In the genomic region with DNA sequence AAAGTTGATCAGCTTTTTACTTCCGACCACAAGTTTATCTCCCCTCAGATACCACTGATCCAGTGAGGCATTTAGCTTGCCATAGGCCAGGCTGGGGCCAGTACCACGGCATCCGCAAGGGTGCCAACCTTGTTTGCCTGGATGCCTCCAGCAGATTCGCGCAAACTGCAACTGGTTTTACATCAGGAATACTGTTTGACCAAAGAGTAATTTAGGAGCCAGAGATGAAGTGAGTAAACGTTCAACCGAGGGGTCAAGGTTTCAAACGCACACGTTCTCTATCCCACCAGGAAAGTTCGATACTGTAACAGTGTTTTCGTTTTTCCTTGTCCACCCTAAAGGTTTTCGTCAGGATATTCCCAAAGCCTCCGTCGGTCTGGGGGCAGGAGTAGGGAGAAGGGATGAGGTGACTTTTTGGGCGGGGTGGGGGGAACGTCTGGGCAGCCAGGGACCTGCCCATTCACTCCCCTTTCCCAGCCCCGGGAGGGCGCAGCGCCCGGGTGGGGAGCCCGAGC, we compare ENCODE assay signal across 8 cellular contexts. TPM values are rescaled to one million over a fixed set of nuclear protein-coding genes. Genes with fewer than 3 reads are reported as not detected.
DNase-seq lines count a peak whose midpoint lies in the region; ATAC-seq, FAIRE-seq and TF ChIP-seq lines count a peak whose summit lies in the region.

A gene with protein sequence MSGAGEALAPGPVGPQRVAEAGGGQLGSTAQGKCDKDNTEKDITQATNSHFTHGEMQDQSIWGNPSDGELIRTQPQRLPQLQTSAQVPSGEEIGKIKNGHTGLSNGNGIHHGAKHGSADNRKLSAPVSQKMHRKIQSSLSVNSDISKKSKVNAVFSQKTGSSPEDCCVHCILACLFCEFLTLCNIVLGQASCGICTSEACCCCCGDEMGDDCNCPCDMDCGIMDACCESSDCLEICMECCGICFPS (plus strand): TSS at position 459 of the 515 bp plus-strand sequence. CDS start 940 bp downstream, outside the sequence.

- 14% methylated on average over 19 of the region's 21 CpGs; no CpG with 5 or more reads in 1 of the 2 experiments for WGBS in H1 (ENCODE audit: extremely low coverage in 1 of 2, insufficient coverage in 1 of 2, insufficient read length in 1 of 2, insufficient replicate concordance in 2 of 2, low coverage in 1 of 2, low lambda C conversion rate in 2 of 2, missing lambda C conversion rate in 1 of 2), 2 experiments
- WGBS in transverse colon (ENCODE audit: low coverage in 1 of 2), 2 donors = 6 to 29% methylated on average over 3 to 18 of the region's 21 CpGs

- ATAC-seq in HCT116 (no peak), HG03159 (IDR thresholded peaks at IDR 0.05; ENCODE audit: unreplicated experiment) (no peak)

- H3K36me3 ChIP-seq in HCT116 (ENCODE audit: control insufficient read depth in 1 of 2, insufficient read depth in 2 of 2, low read length in 2 of 2) (no peaks in the 10 kb centered on the region), WERI-Rb-1 (no peaks in the 10 kb centered on the region), H1 (ENCODE audit: control insufficient read depth in 2 of 4, insufficient read depth in 4 of 4, low read length in 3 of 4) (no peaks in the 10 kb centered on the region), transverse colon (no peaks in the 10 kb centered on the region)

- H2AK5ac ChIP-seq in H1 (ENCODE audit: low read depth, low read length) = no peak within 1 kb of the TSS

- POLR2A ChIA-PET in HCT116 (lab: Charles Lee) (no interaction called here), H1 (lab: Charles Lee; ENCODE audit: partially characterized antibody) (no interaction called here)

- H3K4me2 ChIP-seq in HCT116 (ENCODE audit: low read length) (peak within 1 kb of the TSS; percentile 74), H1 (ENCODE audit: insufficient read depth in 1 of 2, low read depth in 2 of 2, low read length in 2 of 2) (peak within 1 kb of the TSS; percentile 81 to 95)

- no peak within 1 kb of the TSS for H3K23ac ChIP-seq in H1 (ENCODE audit: insufficient read length)

- no peak within 1 kb of the TSS for H3K4ac ChIP-seq in H1 (replicated peaks; ENCODE audit: insufficient read length, low read depth, low read length)

- TF ChIP-seq POLR2A in HCT116 (IDR thresholded peaks at IDR 0.05; ENCODE audit: borderline replicate concordance, extremely low read depth, insufficient read depth, insufficient read length) (no peak), H1 (IDR thresholded peaks at IDR 0.05; ENCODE audit: control extremely low read depth in 1 of 2, low read depth in 2 of 2, low read length in 2 of 2) (no peak), transverse colon (IDR thresholded peaks at IDR 0.05) (no peak)

- H3K9me3 ChIP-seq in HCT116 (ENCODE audit: control insufficient read depth in 1 of 2, insufficient read depth in 1 of 2, low read depth in 1 of 2, low read length in 2 of 2) (no peaks in the 10 kb centered on the region), WERI-Rb-1 (ENCODE audit: severe bottlenecking) (no peaks in the 10 kb centered on the region), H1 (ENCODE audit: insufficient read depth in 2 of 2, low read depth in 1 of 2, low read length in 1 of 2) (no peaks in the 10 kb centered on the region), transverse colon (no peaks in the 10 kb centered on the region)

- H3K79me2 ChIP-seq in HCT116 (ENCODE audit: insufficient read depth, low read length) = no peaks in the 10 kb centered on the region
- H3K79me2 ChIP-seq in H1 (ENCODE audit: control insufficient read depth in 1 of 2, insufficient read depth in 2 of 2, low read length in 2 of 2) = no peaks in the 10 kb centered on the region

- H3K27me3 Mint-ChIP-seq in mesothelial cell of epicardium (ENCODE audit: low read depth) = no peaks in the 10 kb centered on the region

- H2BK12ac ChIP-seq in H1 (ENCODE audit: low read depth, low read length) = no peak within 1 kb of the TSS; the same call in 1 of the 2 replicates

- RAD21 ChIA-PET in HCT116 (lab: Charles Lee; ENCODE audit: low non-redundant PET in 1 of 2, low total read pairs in 2 of 2, uncharacterized antibody in 2 of 2, unreplicated experiment in 2 of 2) = no interaction called here

- no peak within 1 kb of the TSS for H2BK5ac ChIP-seq in H1 (ENCODE audit: low read depth, low read length)

- H3K36me3 Mint-ChIP-seq in mesothelial cell of epicardium = peaks cover 3% of the 10 kb centered on the region

- intact Hi-C loops in HCT116 (cut with micrococcal nuclease) = no loop called here
- intact Hi-C loops in transverse colon (cut with DNase I; ENCODE audit: low total_unique reads) = loop anchor here (10.0 kb wide), 1 partner anchor 837 kb away; no protein-coding TSS in a partner anchor

- H3K9ac ChIP-seq in HCT116 (ENCODE audit: low read length) = peak within 1 kb of the TSS; percentile 65
- H3K9ac ChIP-seq in H1 (replicated peaks in 1 of 4; ENCODE audit: extremely low read depth in 1 of 4, low read depth in 3 of 4, low read length in 3 of 4) = peak within 1 kb of the TSS; percentile 44 to 79 (median 56)

- no peaks in the 10 kb centered on the region for H3K9me3 Mint-ChIP-seq in mesothelial cell of epicardium

- H3K79me1 ChIP-seq in H1 (ENCODE audit: low read depth, low read length) = no peaks in the 10 kb centered on the region

- no peak for DNase-seq in HCT116 (ENCODE audit: low read depth, low spot score)
- DNase-seq in WERI-Rb-1 = no peak
- no peak for DNase-seq in H1 (ENCODE audit: low read depth in 1 of 2, low spot score in 2 of 2)
- no peak for DNase-seq in mesothelial cell of epicardium (ENCODE audit: low spot score in 2 of 2, unreplicated experiment in 2 of 2)
- DNase-seq in transverse colon = peak; percentile 38
- no peak for DNase-seq in NCI-H1694 (lab: John Stamatoyannopoulos, UW)
- DNase-seq in HTR-8/SVneo (ENCODE audit: insufficient read length, low spot score) = no peak

- H3K9me2 ChIP-seq in HCT116 (ENCODE audit: insufficient read depth) = no peaks in the 10 kb centered on the region

- peak within 1 kb of the TSS; percentile 94; the same call in 1 of the 2 replicates for H4K8ac ChIP-seq in H1 (ENCODE audit: extremely low read depth, insufficient read depth, low read length)

- in situ Hi-C loops in transverse colon (cut with MboI; ENCODE audit: low pct_ligation_motif_present in 1 of 4, low pct_unique_long_range_greater_than_20kb in 1 of 4, low sequenced_read_pairs in 3 of 4) = no loop called here

- no peak within 1 kb of the TSS for H2BK20ac ChIP-seq in H1 (ENCODE audit: low read length)

- no TSS peak for BruUV-seq in HCT116 (replicated peaks; lab: Mats Ljungman, UMichigan)

- no peak within 1 kb of the TSS for H3K14ac ChIP-seq in H1 (ENCODE audit: insufficient read length)

- CTCF ChIA-PET in HCT116 (lab: Charles Lee) = no interaction called here
- CTCF ChIA-PET in H1 (lab: Charles Lee; ENCODE audit: partially characterized antibody) = no interaction called here

- peak within 1 kb of the TSS; percentile 29 for H4K5ac ChIP-seq in H1 (ENCODE audit: insufficient read length, low read depth, low read length)

- peak within 1 kb of the TSS; percentile 92 for H3K27ac Mint-ChIP-seq in mesothelial cell of epicardium

- peak within 1 kb of the TSS; percentile 40; the same call in 1 of the 2 replicates for H2BK15ac ChIP-seq in H1 (ENCODE audit: low read length)

- H3K27me3 ChIP-seq in HCT116 (ENCODE audit: insufficient read depth, low read length) (no peaks in the 10 kb centered on the region), WERI-Rb-1 (ENCODE audit: insufficient read depth, low read depth, severe bottlenecking) (no peaks in the 10 kb centered on the region), H1 (replicated peaks in 1 of 4; ENCODE audit: control insufficient read depth in 3 of 4, extremely low read depth in 1 of 4, insufficient read depth in 3 of 4, low read length in 3 of 4) (peaks cover 0 to 2% (median 0%) of the 10 kb centered on the region in 4 experiments; a peak in 1 of 7 replicates), transverse colon (no peaks in the 10 kb centered on the region)

- H3K27ac ChIP-seq in HCT116 (ENCODE audit: low read depth, low read length) (peak within 1 kb of the TSS; percentile 50; the same call in 1 of the 2 replicates), WERI-Rb-1 (peak within 1 kb of the TSS; percentile 42), H1 (ENCODE audit: low read depth, low read length) (no peak within 1 kb of the TSS; the same call in 1 of the 2 replicates), transverse colon (peak within 1 kb of the TSS; percentile 85 to 92 (median 90))

- peaks cover 0 to 9% of the 10 kb centered on the region in 2 experiments; a peak in 2 of 4 replicates for H3K4me1 ChIP-seq in HCT116 (ENCODE audit: control insufficient read depth in 1 of 2, insufficient read depth in 2 of 2, low read length in 2 of 2)
- peaks cover 0 to 11% (median 3%) of the 10 kb centered on the region in 4 experiments; a peak in 5 of 7 replicates for H3K4me1 ChIP-seq in H1 (replicated peaks in 1 of 4; ENCODE audit: control insufficient read depth in 3 of 4, insufficient read depth in 4 of 4, low read length in 3 of 4)
- H3K4me1 ChIP-seq in transverse colon = peaks cover 0 to 14% (median 12%) of the 10 kb centered on the region in 4 donors

- peaks cover 7% of the 10 kb centered on the region for H3K23me2 ChIP-seq in H1 (ENCODE audit: low read depth, low read length)

- TF ChIP-seq RAD21 in HCT116 (IDR thresholded peaks at IDR 0.05; ENCODE audit: low read depth) (no peak), H1 (IDR thresholded peaks at IDR 0.05 in 1 of 2, conservative IDR thresholded peaks at IDR 0.05 in 1 of 2; ENCODE audit: low read depth in 2 of 2, low read length in 2 of 2) (no peak; a peak in 1 of 4 replicates)

- peak within 1 kb of the TSS; percentile 41; the same call in 1 of the 2 replicates for H3K18ac ChIP-seq in H1 (ENCODE audit: extremely low read depth, low read length)

- TF ChIP-seq CTCF in HCT116 (IDR thresholded peaks at IDR 0.05 in 2 of 3, conservative IDR thresholded peaks at IDR 0.05 in 1 of 3; ENCODE audit: borderline replicate concordance in 1 of 3, insufficient read depth in 1 of 3, low read depth in 2 of 3, low read length in 2 of 3) (no peak), WERI-Rb-1 (IDR thresholded peaks at IDR 0.05; ENCODE audit: low read depth, low read length) (no peak), H1 (IDR thresholded peaks at IDR 0.05; ENCODE audit: control extremely low read depth in 1 of 3, insufficient read depth in 1 of 3, low read depth in 1 of 3, low read length in 3 of 3) (no peak), mesothelial cell of epicardium (IDR thresholded peaks at IDR 0.05; ENCODE audit: unreplicated experiment) (no peak), transverse colon (IDR thresholded peaks at IDR 0.05) (peak in 2 of 5 experiments; percentile 1 to 9)

- H3K56ac ChIP-seq in H1 (replicated peaks; ENCODE audit: insufficient read length, low read depth, low read length) = peak within 1 kb of the TSS; percentile 54

- H4K20me1 ChIP-seq in HCT116 (ENCODE audit: insufficient read depth) (no peaks in the 10 kb centered on the region), H1 (replicated peaks in 1 of 2; ENCODE audit: control insufficient read depth in 1 of 2, insufficient read depth in 2 of 2, low read length in 2 of 2) (no peaks in the 10 kb centered on the region)

- no peak for TF ChIP-seq EP300 in H1 (IDR thresholded peaks at IDR 0.05; ENCODE audit: borderline replicate concordance in 1 of 2, low read depth in 2 of 2, low read length in 2 of 2)
- no peak for TF ChIP-seq EP300 in transverse colon (IDR thresholded peaks at IDR 0.05; ENCODE audit: low read depth)

- H3K4me3 ChIP-seq in HCT116 (replicated peaks in 1 of 2; ENCODE audit: low read depth in 1 of 2, low read length in 2 of 2) = peak within 1 kb of the TSS; percentile 52 to 61
- peak within 1 kb of the TSS; percentile 96 for H3K4me3 ChIP-seq in WERI-Rb-1 (ENCODE audit: low read depth, low read length)
- peak within 1 kb of the TSS; percentile 67 to 82 (median 74) for H3K4me3 ChIP-seq in H1 (ENCODE audit: extremely low read depth in 1 of 4, insufficient read depth in 2 of 4, low read depth in 3 of 4, low read length in 4 of 4)
- H3K4me3 ChIP-seq in transverse colon = peak within 1 kb of the TSS; percentile 63 to 97 (median 73)

- peak within 1 kb of the TSS; percentile 66 for H4K91ac ChIP-seq in H1 (replicated peaks; ENCODE audit: insufficient read length, low read length)

- H3K4me3 Mint-ChIP-seq in mesothelial cell of epicardium = peak within 1 kb of the TSS; percentile 90

- peak within 1 kb of the TSS; percentile 47 for H2BK120ac ChIP-seq in H1 (replicated peaks; ENCODE audit: low read depth, low read length)

- FAIRE-seq in H1 (lab: Jason Lieb, UNC) = no peak
- FAIRE-seq in HTR-8/SVneo (lab: Jason Lieb, UNC) = no peak

- H3K4me1 Mint-ChIP-seq in mesothelial cell of epicardium = peaks cover 25% of the 10 kb centered on the region

- H2AFZ ChIP-seq in HCT116 (ENCODE audit: low read depth, low read length, poor library complexity, severe bottlenecking) (peak within 1 kb of the TSS; percentile 79), H1 (ENCODE audit: low read length) (peak within 1 kb of the TSS; percentile 95)

RNA-seq across cellular contexts. Expression of the gene that starts here (rescaled TPM):
- total RNA-seq in HCT116 (2021; ENCODE audit: unreplicated experiment) = 8.3 TPM
- 6.9 and 7.0 TPM in 2 replicates for polyA plus RNA-seq in HCT116 (2012)
- total RNA-seq in H1 (2021; fragmentation: NEBNext Ultra II Directional; extraction: Animal tissue kit (Norgen Biotek cat#: 25700)) = 11.4 TPM in 2 replicates
- 1.6 and 2.3 TPM in 2 replicates for polyA plus RNA-seq in H1 (2011; rRNA removed)
- 2.7 TPM for polyA plus RNA-seq in H1 (2011; cell fraction: cytosol; rRNA removed)
- polyA plus RNA-seq in H1 (2011; cell fraction: nucleus; rRNA removed) = 5.2 TPM
- polyA plus RNA-seq in H1 (2012, experiment 1 of 2) = 5.1 to 10.5 TPM (median 7.4 TPM) in 4 replicates
- polyA plus RNA-seq in H1 (2012, experiment 2 of 2) = 0.85 TPM
- 10.9 TPM for polyA plus RNA-seq in H1 (2013, experiment 1 of 2)
- polyA plus RNA-seq in H1 (2013, experiment 2 of 2) = 10.7 TPM
- polyA minus RNA-seq in H1 (2011; rRNA and poly(A)+ RNA removed) = 4.7 and 9.3 TPM in 2 replicates
- 10.3 TPM for polyA minus RNA-seq in H1 (2011; cell fraction: cytosol; rRNA and poly(A)+ RNA removed)
- polyA minus RNA-seq in H1 (2011; cell fraction: nucleus; rRNA and poly(A)+ RNA removed) = 10.4 TPM
- 25.2 to 25.7 TPM (median 25.6 TPM) in 3 replicates for total RNA-seq in mesothelial cell of epicardium
- total RNA-seq in transverse colon = 10 to 100 TPM in 2 of 4 donors, 1 to 10 TPM in 2; 4.5 to 14.8 (median 9.6) TPM

Comparison
In these comparisons a context has a peak if more than half of its experiments do, and no peak if none do; other contexts are left out.
1. Of the 16 proteins assayed by ChIP-seq in both H1 and HCT116: peak only in H1: EZH2; only in HCT116: none; in both: none; in neither: 15.